In the genomic region with DNA sequence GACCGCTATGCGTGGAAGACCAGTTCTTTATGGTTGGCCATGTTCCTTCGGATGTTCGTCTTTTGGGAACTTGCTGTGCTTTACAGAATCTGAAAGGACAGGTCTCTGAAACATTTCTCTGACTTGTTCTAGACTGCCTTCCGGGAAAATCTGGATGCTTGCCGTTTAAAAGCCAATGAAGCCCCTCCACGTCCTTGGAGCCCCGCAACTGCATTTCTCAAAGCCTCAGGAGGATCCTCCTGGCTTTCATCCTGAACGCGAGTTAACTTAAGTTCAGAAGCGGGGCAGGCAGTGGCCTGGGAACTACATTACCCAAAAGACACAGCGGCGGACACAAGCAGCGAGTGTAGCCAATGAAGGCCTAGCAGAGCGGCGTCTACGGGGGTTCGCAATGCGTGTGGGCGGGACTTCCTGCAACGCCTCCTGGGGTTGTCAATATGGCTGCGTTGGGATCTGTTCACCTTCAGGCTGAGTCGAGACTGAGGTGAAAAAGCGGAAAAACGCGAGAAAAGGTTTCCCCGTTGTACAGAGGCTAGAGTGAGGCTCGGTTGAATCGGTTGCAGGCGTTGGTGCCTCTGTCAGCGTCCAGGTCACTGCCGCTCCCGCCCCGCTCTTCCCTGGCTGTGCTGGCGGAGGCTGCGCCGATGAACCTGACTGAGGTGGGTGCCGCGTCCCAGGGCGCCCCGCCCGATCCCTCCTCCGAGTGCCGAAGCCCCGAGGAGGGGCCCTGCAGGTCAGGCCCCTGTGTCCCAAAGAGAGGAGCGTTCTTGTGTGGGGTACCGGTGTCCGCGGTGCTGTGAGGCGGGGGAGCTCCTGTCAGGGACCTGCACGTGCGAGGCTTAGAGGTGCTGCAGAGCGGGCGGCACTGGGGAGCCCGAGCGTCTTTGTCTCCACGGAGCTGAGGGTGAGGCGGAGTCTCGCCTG, we compare ENCODE assay signal across 8 cellular contexts. TPM values are rescaled to one million over a fixed set of nuclear protein-coding genes. Genes with fewer than 3 reads are reported as not detected.
DNase-seq lines count a peak whose midpoint lies in the region; ATAC-seq and TF ChIP-seq lines count a peak whose summit lies in the region.

A gene (plus strand): TSS at position 414 of the 924 bp plus-strand sequence. CDS start 2,455 bp downstream, outside the sequence.

- TF ChIP-seq EP300 in Ishikawa (IDR thresholded peaks at IDR 0.05; ENCODE audit: borderline replicate concordance) = no peak

- TF ChIP-seq RAD21 in Ishikawa (IDR thresholded peaks at IDR 0.05; ENCODE audit: low read depth) = no peak

- peak within 1 kb of the TSS; percentile 97 for H3K4me3 ChIP-seq in epithelial cell of proximal tubule (ENCODE audit: low read depth, low read length)

- TF ChIP-seq CTCF in epithelial cell of proximal tubule (conservative IDR thresholded peaks at IDR 0.05; ENCODE audit: low read depth, low read length) = no peak

- peak; percentile 96 for ATAC-seq in GM21576 (IDR thresholded peaks at IDR 0.05; ENCODE audit: unreplicated experiment)

- peak; percentile 79 for DNase-seq in DMS153 (lab: John Stamatoyannopoulos, UW)
- DNase-seq in OCI-M2 (lab: John Stamatoyannopoulos, UW; ENCODE audit: unreplicated experiment) = peak; percentile 78
- peak; percentile 88 for DNase-seq in activated T-cell treated with anti-CD3 and anti-CD28 coated beads for 4 hours
- DNase-seq in epithelial cell of proximal tubule (ENCODE audit: low read depth) = peak; percentile 56
- DNase-seq in mucosa of gallbladder (ENCODE audit: low spot score) = peak; percentile 96
- peak; percentile 87 for DNase-seq in stimulated activated CD8-positive, alpha-beta memory T cell treated with anti-CD3 and anti-CD28 coated beads, Interleukin-4, amount 100 ng/mL, for 24 hours (ENCODE audit: low read depth)

TF ChIP-seq in Ishikawa, 13 proteins besides CTCF, POLR2A, EP300 and RAD21:
- TF ChIP-seq CEBPB (IDR thresholded peaks at IDR 0.05) = no peak
- no peak for TF ChIP-seq NFIC (IDR thresholded peaks at IDR 0.05)
- TF ChIP-seq, protein P1, sequence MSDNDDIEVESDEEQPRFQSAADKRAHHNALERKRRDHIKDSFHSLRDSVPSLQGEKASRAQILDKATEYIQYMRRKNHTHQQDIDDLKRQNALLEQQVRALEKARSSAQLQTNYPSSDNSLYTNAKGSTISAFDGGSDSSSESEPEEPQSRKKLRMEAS (IDR thresholded peaks at IDR 0.05) = peak; percentile 27; the same call in 1 of the 2 replicates
- no peak for TF ChIP-seq FOXM1 (IDR thresholded peaks at IDR 0.05; ENCODE audit: borderline replicate concordance, low read depth)
- peak; percentile 67 for TF ChIP-seq CREB1 (IDR thresholded peaks at IDR 0.05; ENCODE audit: low read depth)
- 0 out of 2 replicates have a peak, but pooled peaks have one; percentile 13 for TF ChIP-seq TEAD4 (IDR thresholded peaks at IDR 0.05)
- TF ChIP-seq, protein P2, sequence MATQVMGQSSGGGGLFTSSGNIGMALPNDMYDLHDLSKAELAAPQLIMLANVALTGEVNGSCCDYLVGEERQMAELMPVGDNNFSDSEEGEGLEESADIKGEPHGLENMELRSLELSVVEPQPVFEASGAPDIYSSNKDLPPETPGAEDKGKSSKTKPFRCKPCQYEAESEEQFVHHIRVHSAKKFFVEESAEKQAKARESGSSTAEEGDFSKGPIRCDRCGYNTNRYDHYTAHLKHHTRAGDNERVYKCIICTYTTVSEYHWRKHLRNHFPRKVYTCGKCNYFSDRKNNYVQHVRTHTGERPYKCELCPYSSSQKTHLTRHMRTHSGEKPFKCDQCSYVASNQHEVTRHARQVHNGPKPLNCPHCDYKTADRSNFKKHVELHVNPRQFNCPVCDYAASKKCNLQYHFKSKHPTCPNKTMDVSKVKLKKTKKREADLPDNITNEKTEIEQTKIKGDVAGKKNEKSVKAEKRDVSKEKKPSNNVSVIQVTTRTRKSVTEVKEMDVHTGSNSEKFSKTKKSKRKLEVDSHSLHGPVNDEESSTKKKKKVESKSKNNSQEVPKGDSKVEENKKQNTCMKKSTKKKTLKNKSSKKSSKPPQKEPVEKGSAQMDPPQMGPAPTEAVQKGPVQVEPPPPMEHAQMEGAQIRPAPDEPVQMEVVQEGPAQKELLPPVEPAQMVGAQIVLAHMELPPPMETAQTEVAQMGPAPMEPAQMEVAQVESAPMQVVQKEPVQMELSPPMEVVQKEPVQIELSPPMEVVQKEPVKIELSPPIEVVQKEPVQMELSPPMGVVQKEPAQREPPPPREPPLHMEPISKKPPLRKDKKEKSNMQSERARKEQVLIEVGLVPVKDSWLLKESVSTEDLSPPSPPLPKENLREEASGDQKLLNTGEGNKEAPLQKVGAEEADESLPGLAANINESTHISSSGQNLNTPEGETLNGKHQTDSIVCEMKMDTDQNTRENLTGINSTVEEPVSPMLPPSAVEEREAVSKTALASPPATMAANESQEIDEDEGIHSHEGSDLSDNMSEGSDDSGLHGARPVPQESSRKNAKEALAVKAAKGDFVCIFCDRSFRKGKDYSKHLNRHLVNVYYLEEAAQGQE (IDR thresholded peaks at IDR 0.05; ENCODE audit: low read depth) = no peak
- peak; percentile 97 for TF ChIP-seq YY1 (IDR thresholded peaks at IDR 0.05; ENCODE audit: low read depth)
- TF ChIP-seq, protein P3, sequence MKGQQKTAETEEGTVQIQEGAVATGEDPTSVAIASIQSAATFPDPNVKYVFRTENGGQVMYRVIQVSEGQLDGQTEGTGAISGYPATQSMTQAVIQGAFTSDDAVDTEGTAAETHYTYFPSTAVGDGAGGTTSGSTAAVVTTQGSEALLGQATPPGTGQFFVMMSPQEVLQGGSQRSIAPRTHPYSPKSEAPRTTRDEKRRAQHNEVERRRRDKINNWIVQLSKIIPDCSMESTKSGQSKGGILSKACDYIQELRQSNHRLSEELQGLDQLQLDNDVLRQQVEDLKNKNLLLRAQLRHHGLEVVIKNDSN (IDR thresholded peaks at IDR 0.05) = peak; percentile 42; the same call in 1 of the 2 replicates
- TF ChIP-seq EGR1 (IDR thresholded peaks at IDR 0.05) = peak; percentile 30; the same call in 1 of the 2 replicates
- TF ChIP-seq TAF1 (IDR thresholded peaks at IDR 0.05; ENCODE audit: low read depth) = peak; percentile 85

RNA-seq across cellular contexts. Expression of the gene that starts here (rescaled TPM):
- total RNA-seq in epithelial cell of proximal tubule = 2.5 and 4.6 TPM in 2 replicates
- total RNA-seq in mucosa of gallbladder = 14.4 TPM

Comparison
In these comparisons a context has a peak if more than half of its experiments do, and no peak if none do; other contexts are left out.
1. Peak in every context shown above with its lines: DNase-seq, ATAC-seq and H3K4me3 ChIP-seq.